ENCODE assay signal across 26 cellular contexts in the genomic region with DNA sequence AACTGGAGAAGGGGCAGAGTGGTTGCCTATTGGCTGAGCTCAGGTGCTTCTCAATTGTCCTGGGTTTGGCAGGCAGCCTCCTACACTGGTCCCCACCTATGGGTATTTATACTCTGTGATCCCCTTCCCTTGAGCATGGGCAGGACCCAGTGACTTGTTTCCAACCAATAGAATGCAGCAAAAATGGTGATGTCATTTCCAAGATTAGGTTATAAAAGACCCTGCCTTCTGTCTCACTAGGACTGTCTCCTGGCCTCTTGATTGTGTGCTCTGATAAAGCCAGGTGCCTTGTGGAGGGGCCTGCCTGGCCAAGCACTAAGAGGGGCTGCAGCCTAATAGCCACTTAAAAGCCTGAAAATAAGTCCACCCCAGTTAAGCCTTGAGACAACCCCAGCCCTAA.
"Had no signal": no experiment of that assay in that cellular context is flagged by ENCODE, and none has a peak within 500 bp of the region (broad histone marks: within the 10 kb centered on the region; RNA-seq: fewer than 3 reads in every experiment).

No MANE protein-coding gene starts in this region.

- ATAC-seq: stimulated activated memory B cell treated with anti-CD40 and anti-IgM and Interleukin-4, amounts not matched to agents 10 μg/mL and 1 μg/mL and 100 μg/mL, for 72 hours; stimulated activated naive B cell treated with anti-CD40 and anti-IgM and Interleukin-4, amounts not matched to agents 10 μg/mL and 1 μg/mL and 100 μg/mL, for 72 hours; stimulated activated naive CD8-positive, alpha-beta T cell treated with anti-CD3 and anti-CD28 coated beads, Interleukin-15, amount 100 ng/mL, for 72 hours; stimulated activated naive CD8-positive, alpha-beta T cell treated with anti-CD3 and anti-CD28 coated beads, Interleukin-15, Interleukin-2, amounts not matched to agents 100 U/mL and 50 U/mL, for 24 hours; upper lobe of right lung had no signal

- H3K4me3 ChIP-seq: stomach, suprapubic skin, testis, thoracic aorta, thyroid gland, tibial artery, tibial nerve, transverse colon, upper lobe of left lung, upper lobe of right lung, uterus, vagina had no signal

- FAIRE-seq: urothelium cell line had no signal

- DNase-seq: stimulated activated CD4-positive, alpha-beta T cell treated with anti-CD3 and anti-CD28 coated beads, Interleukin-2, amount 100 ng/mL, for 48 hours; stimulated activated CD4-positive, alpha-beta T cell treated with anti-CD3 and anti-CD28 coated beads, Interleukin-4, amount 100 ng/mL, for 1 hour; stimulated activated CD4-positive, alpha-beta T cell treated with anti-CD3 and anti-CD28 coated beads, Interleukin-4, amount 100 ng/mL, for 24 hours; stimulated activated CD4-positive, alpha-beta T cell treated with anti-CD3 and anti-CD28 coated beads, Interleukin-4, amount 100 ng/mL, for 4 hours; stimulated activated CD8-positive, alpha-beta memory T cell treated with anti-CD3 and anti-CD28 coated beads, Interleukin-4, amount 100 ng/mL, for 48 hours; stimulated activated naive B cell treated with anti-CD40 and anti-IgM and Interleukin-4, amounts not matched to agents 10 μg/mL and 1 μg/mL and 100 μg/mL, for 72 hours; stimulated activated naive CD4-positive, alpha-beta T cell; stimulated activated naive CD4-positive, alpha-beta T cell treated with Interleukin-2 at 50 U/mL for 16 hours; stimulated activated naive CD8-positive, alpha-beta T cell treated with anti-CD3 and anti-CD28 coated beads, Interleukin-15, amount 100 ng/mL, for 72 hours; stimulated activated naive CD8-positive, alpha-beta T cell treated with anti-CD3 and anti-CD28 coated beads, Interleukin-15, Interleukin-2, amounts not matched to agents 100 U/mL and 50 U/mL, for 24 hours; stomach; substantia nigra; testis; thyroid gland; tibial artery; transverse colon; trophoblast cell; upper lobe of left lung; upper lobe of right lung; uterus had no signal

- H3K27ac ChIP-seq: stomach, suprapubic skin, testis, thoracic aorta, thyroid gland, tibial artery, tibial nerve, transverse colon, upper lobe of left lung, upper lobe of right lung, uterus, vagina had no signal

- H3K9me3 ChIP-seq: testis, thyroid gland, upper lobe of right lung, uterus had no signal

- H3K4me1 ChIP-seq: stomach, testis, thyroid gland, tibial artery, tibial nerve, transverse colon, upper lobe of left lung, upper lobe of right lung, uterus, vagina had no signal

- H3K27me3 ChIP-seq: testis, thyroid gland, upper lobe of left lung, uterus, vagina had no signal

- H3K36me3 ChIP-seq: stomach, suprapubic skin, thoracic aorta, thyroid gland, tibial artery, tibial nerve, transverse colon, upper lobe of left lung, upper lobe of right lung, uterus, vagina had no signal
